ENCODE assay signal across 19 cellular contexts in genomic region chr2:127893033-127893432, GRCh38. TPM values are rescaled to one million over a fixed set of nuclear protein-coding genes. Genes with fewer than 3 reads are reported as not detected.
A peak's percentile ranks its signal among the peaks of the same experiment; 100 is the strongest.
DNase-seq lines count a peak whose midpoint lies in the region; ATAC-seq and TF ChIP-seq lines count a peak whose summit lies in the region.
"Had no signal": no experiment of that assay in that cellular context is flagged by ENCODE, and none has a peak within 500 bp of the region (broad histone marks: within the 10 kb centered on the region; RNA-seq: fewer than 3 reads in every experiment).

No MANE protein-coding gene starts in this region.

- H3K4me1 ChIP-seq in OCI-LY1 (ENCODE audit: insufficient read depth, low read length, severe bottlenecking) (peaks cover 4% of the 10 kb centered on the region), left ventricle myocardium inferior (peaks cover 15% of the 10 kb centered on the region), neural progenitor cell (peaks cover 8% of the 10 kb centered on the region), lower lobe of right lung (peaks cover 5% of the 10 kb centered on the region)

- H3K27me3 Mint-ChIP-seq in neural progenitor cell (ENCODE audit: insufficient read depth, low read depth): no peaks in the 10 kb centered on the region

- no peaks in the 10 kb centered on the region for H3K9me3 Mint-ChIP-seq in neural progenitor cell
- H3K9me3 Mint-ChIP-seq: CD4-positive, CD25-positive, alpha-beta regulatory T cell had no signal

- peak; percentile 13 for DNase-seq in ELF-1 (ENCODE audit: low read depth, low spot score)
- peak; percentile 18 for DNase-seq in left ventricle myocardium inferior
- no peak for DNase-seq in neural progenitor cell (ENCODE audit: low spot score)
- DNase-seq in lower lobe of right lung: no peak
- no peak for DNase-seq in ureter (ENCODE audit: low spot score)
- no peak for DNase-seq in cerebellar cortex (ENCODE audit: low spot score)
- DNase-seq: CD4-positive, CD25-positive, alpha-beta regulatory T cell; DND-41; GF-D8; KBM-7; NCI-H1092; NCI-H1694 treated with DMSO at 0.1 percent for 48 hours; NCI-H69; NK-92 treated with Interleukin-12 subunit alpha and Interleukin-12 subunit beta, amount 100 ng/mL, for 24 hours; PC-9 had no signal

- no peaks in the 10 kb centered on the region for H3K9me3 ChIP-seq in OCI-LY1 (ENCODE audit: low read length)
- H3K9me3 ChIP-seq in left ventricle myocardium inferior (replicated peaks): no peaks in the 10 kb centered on the region
- H3K9me3 ChIP-seq in neural progenitor cell (ENCODE audit: low read depth): no peaks in the 10 kb centered on the region
- no peaks in the 10 kb centered on the region for H3K9me3 ChIP-seq in lower lobe of right lung
- H3K9me3 ChIP-seq: A549 had no signal

- H3F3A ChIP-seq in OCI-LY1 (ENCODE audit: insufficient read depth, low read length) (no peaks in the 10 kb centered on the region), neural progenitor cell (ENCODE audit: low read depth) (no peaks in the 10 kb centered on the region)

- H4K20me1 ChIP-seq in OCI-LY1 (ENCODE audit: insufficient read depth, low read length) (no peaks in the 10 kb centered on the region), neural progenitor cell (ENCODE audit: low read depth) (no peaks in the 10 kb centered on the region)

- peak overlapping the region; percentile 15; the same call in 1 of the 2 replicates for H3K4me2 ChIP-seq in OCI-LY1 (ENCODE audit: low read length)
- H3K4me2 ChIP-seq in neural progenitor cell: peak overlapping the region; percentile 28
- H3K4me2 ChIP-seq: A549, PC-9 had no signal

- no peak overlapping the region for H3K4me3 ChIP-seq in OCI-LY1 (ENCODE audit: low read depth, low read length, poor library complexity, severe bottlenecking)
- H3K4me3 ChIP-seq in left ventricle myocardium inferior: peak overlapping the region; percentile 34
- H3K4me3 ChIP-seq in neural progenitor cell: no peak overlapping the region
- no peak overlapping the region for H3K4me3 ChIP-seq in lower lobe of right lung
- H3K4me3 ChIP-seq: A549, PC-9, SK-N-MC had no signal

- H3K27me3 ChIP-seq in OCI-LY1 (ENCODE audit: insufficient read depth, low read length) (no peaks in the 10 kb centered on the region; the same call in 1 of the 2 replicates), left ventricle myocardium inferior (ENCODE audit: low read depth) (no peaks in the 10 kb centered on the region), neural progenitor cell (no peaks in the 10 kb centered on the region), lower lobe of right lung (ENCODE audit: low read depth) (no peaks in the 10 kb centered on the region)

- no peak overlapping the region for H3K4me3 Mint-ChIP-seq in neural progenitor cell

- H3K9ac ChIP-seq in OCI-LY1 (ENCODE audit: low read length) (no peak overlapping the region), neural progenitor cell (no peak overlapping the region)

- H3K27ac ChIP-seq in OCI-LY1 (ENCODE audit: low read depth, low read length, poor library complexity, severe bottlenecking) (no peak overlapping the region), left ventricle myocardium inferior (replicated peaks) (peak overlapping the region; percentile 77), neural progenitor cell (no peak overlapping the region), lower lobe of right lung (no peak overlapping the region)
- H3K27ac ChIP-seq: A549, PC-9, SK-N-MC had no signal

- no peaks in the 10 kb centered on the region for H3K79me2 ChIP-seq in OCI-LY1 (ENCODE audit: insufficient read depth, low read length)
- peaks cover 4% of the 10 kb centered on the region for H3K79me2 ChIP-seq in neural progenitor cell (ENCODE audit: low read depth)

- H3K36me3 ChIP-seq in OCI-LY1 (ENCODE audit: insufficient read depth, low read length): peaks cover 2% of the 10 kb centered on the region; the same call in 1 of the 2 replicates
- H3K36me3 ChIP-seq in left ventricle myocardium inferior: no peaks in the 10 kb centered on the region
- H3K36me3 ChIP-seq in neural progenitor cell: no peaks in the 10 kb centered on the region
- H3K36me3 ChIP-seq in lower lobe of right lung: no peaks in the 10 kb centered on the region

- no peak overlapping the region for H3K27ac Mint-ChIP-seq in neural progenitor cell
- H3K27ac Mint-ChIP-seq: CD4-positive, CD25-positive, alpha-beta regulatory T cell had no signal

- peaks cover 4% of the 10 kb centered on the region for H3K36me3 Mint-ChIP-seq in neural progenitor cell
- H3K36me3 Mint-ChIP-seq: CD4-positive, CD25-positive, alpha-beta regulatory T cell had no signal

- intact Hi-C loops in left ventricle myocardium inferior (cut with micrococcal nuclease): no loop called here
- intact Hi-C loops in lower lobe of right lung (cut with DNase I): no loop called here

- H2AFZ ChIP-seq in OCI-LY1 (ENCODE audit: low read length) (no peak overlapping the region), neural progenitor cell (replicated peaks) (peak overlapping the region; percentile 77)
- H2AFZ ChIP-seq: PC-9 had no signal

- ATAC-seq in lower lobe of right lung (no peak), GM19395 (IDR thresholded peaks at IDR 0.05; ENCODE audit: unreplicated experiment) (no peak)
- ATAC-seq: A549 had no signal

- TF ChIP-seq CTCF in OCI-LY1 (IDR thresholded peaks at IDR 0.05; ENCODE audit: low read length) (no peak), left ventricle myocardium inferior (IDR thresholded peaks at IDR 0.05; ENCODE audit: borderline replicate concordance) (no peak), neural progenitor cell (IDR thresholded peaks at IDR 0.05) (no peak), lower lobe of right lung (IDR thresholded peaks at IDR 0.05) (no peak)

- H3K9me2 ChIP-seq in OCI-LY1 (ENCODE audit: low read depth, low read length): no peaks in the 10 kb centered on the region

- H3K4me1 Mint-ChIP-seq in neural progenitor cell: peaks cover 6% of the 10 kb centered on the region

RNA-seq across cellular contexts. Expression of gene AMMECR1L, which starts 7.3 kb away (rescaled TPM):
- total RNA-seq in left ventricle myocardium inferior (9.7 TPM), neural progenitor cell (ENCODE audit: low replicate concordance) (19.0 and 21.0 TPM in 2 replicates), lower lobe of right lung (14.8 TPM), ureter (19.2 TPM)

RNA-seq across cellular contexts. Expression of gene POLR2D, which starts 35.1 kb away (rescaled TPM):
- total RNA-seq in left ventricle myocardium inferior: 19.4 TPM
- total RNA-seq in neural progenitor cell (ENCODE audit: low replicate concordance): 32.2 and 33.7 TPM in 2 replicates
- 20.5 TPM for total RNA-seq in lower lobe of right lung
- total RNA-seq in ureter: 29.7 TPM

Comparison
In these comparisons a context has a peak if more than half of its experiments do, and no peak if none do; other contexts are left out.
1. DNase-seq: peak in ELF-1 (single experiment) and left ventricle myocardium inferior (single experiment); none in neural progenitor cell (single experiment), lower lobe of right lung (single experiment), ureter (single experiment) and cerebellar cortex (single experiment).